ENCODE assay signal across 10 cellular contexts in genomic region chr5:54703091-54703490, GRCh38.
DNase-seq lines count a peak whose midpoint lies in the region; ATAC-seq and TF ChIP-seq lines count a peak whose summit lies in the region.
"Had no signal": no experiment of that assay in that cellular context is flagged by ENCODE, and none has a peak within 500 bp of the region (broad histone marks: within the 10 kb centered on the region; RNA-seq: fewer than 3 reads in every experiment).

No MANE protein-coding gene starts in this region.

- H3K4me1 ChIP-seq in GM23338 (ENCODE audit: insufficient read depth) (no peaks in the 10 kb centered on the region), body of pancreas (no peaks in the 10 kb centered on the region), skeletal muscle tissue (ENCODE audit: control insufficient read depth in 3 of 3, insufficient read depth in 3 of 3, low read length in 3 of 3) (peaks cover 17 to 23% (median 19%) of the 10 kb centered on the region in 3 donors)

- WGBS in body of pancreas, 2 donors, result 34 to 44% methylated on average over 2 of the region's 2 CpGs

- no peak overlapping the region for H3K27ac ChIP-seq in GM23338 (ENCODE audit: low read depth)
- no peak overlapping the region for H3K27ac ChIP-seq in body of pancreas
- H3K27ac ChIP-seq in skeletal muscle tissue (ENCODE audit: low read depth, low read length), result peak overlapping the region; percentile 11

- DNase-seq in GM23338 (ENCODE audit: low spot score) (no peak), body of pancreas (peak in 2 of 4 donors; percentile 25 to 29), left ventricle myocardium superior (peak; percentile 64), SW 1271 (lab: John Stamatoyannopoulos, UW) (no peak), SKM-1 treated with dmso at 0.1 percent for 144 hours (lab: John Stamatoyannopoulos, UW; ENCODE audit: unreplicated experiment) (no peak), NCI-H1092 (lab: John Stamatoyannopoulos, UW) (no peak)
- DNase-seq: activated naive CD4-positive, alpha-beta T cell treated with anti-CD3 and anti-CD28 coated beads for 36 hours; MV-4-11 had no signal

- intact Hi-C loops in body of pancreas (cut with DNase I) (no loop called here), left ventricle myocardium superior (cut with micrococcal nuclease) (no loop called here)

- peaks cover 11% of the 10 kb centered on the region for H3K4me1 Mint-ChIP-seq in GM23338

- no peak overlapping the region for H3K4me2 ChIP-seq in GM23338

- no peaks in the 10 kb centered on the region for H4K20me1 ChIP-seq in GM23338 (replicated peaks; ENCODE audit: insufficient read depth)

- H3K9ac ChIP-seq in skeletal muscle tissue (ENCODE audit: low read depth in 1 of 3, low read length in 3 of 3), result no peak overlapping the region

- TF ChIP-seq POLR2A in body of pancreas (IDR thresholded peaks at IDR 0.05), result no peak

- H3K9me3 ChIP-seq in body of pancreas (no peaks in the 10 kb centered on the region), skeletal muscle tissue (ENCODE audit: control insufficient read depth in 3 of 3, low read length in 3 of 3) (no peaks in the 10 kb centered on the region)

- TF ChIP-seq CTCF in GM23338 (conservative IDR thresholded peaks at IDR 0.05; ENCODE audit: low read depth in 2 of 2), result no peak
- TF ChIP-seq CTCF in body of pancreas (IDR thresholded peaks at IDR 0.05), result no peak

- H3K27ac Mint-ChIP-seq in GM23338, result no peak overlapping the region
- H3K27ac Mint-ChIP-seq: activated naive CD4-positive, alpha-beta T cell treated with anti-CD3 and anti-CD28 coated beads for 36 hours had no signal

- H3K9me3 Mint-ChIP-seq in GM23338, result no peaks in the 10 kb centered on the region
- H3K9me3 Mint-ChIP-seq: activated naive CD4-positive, alpha-beta T cell treated with anti-CD3 and anti-CD28 coated beads for 36 hours had no signal

- H3K36me3 ChIP-seq in GM23338 (ENCODE audit: insufficient read depth), result no peaks in the 10 kb centered on the region
- H3K36me3 ChIP-seq in body of pancreas (replicated peaks in 1 of 2; ENCODE audit: insufficient read depth in 1 of 2, low read depth in 2 of 2), result no peaks in the 10 kb centered on the region
- H3K36me3 ChIP-seq in skeletal muscle tissue (ENCODE audit: control insufficient read depth in 3 of 3, insufficient read depth in 3 of 3, low read length in 3 of 3), result no peaks in the 10 kb centered on the region

- H3K9me2 ChIP-seq in GM23338 (ENCODE audit: insufficient read depth), result peaks cover 11% of the 10 kb centered on the region; the same call in 1 of the 2 replicates

- H3K36me3 Mint-ChIP-seq in GM23338 (ENCODE audit: low read depth), result no peaks in the 10 kb centered on the region

- no peaks in the 10 kb centered on the region for H3K79me2 ChIP-seq in GM23338 (replicated peaks; ENCODE audit: insufficient read depth)

- no peaks in the 10 kb centered on the region for H3K27me3 ChIP-seq in GM23338 (ENCODE audit: insufficient read depth)
- H3K27me3 ChIP-seq in body of pancreas, result no peaks in the 10 kb centered on the region
- H3K27me3 ChIP-seq in skeletal muscle tissue (ENCODE audit: control insufficient read depth in 3 of 3, insufficient read depth in 3 of 3, low read length in 3 of 3), result no peaks in the 10 kb centered on the region

- H3K4me3 ChIP-seq in GM23338, result no peak overlapping the region
- H3K4me3 ChIP-seq in body of pancreas, result no peak overlapping the region
- no peak overlapping the region for H3K4me3 ChIP-seq in skeletal muscle tissue (ENCODE audit: low read length in 3 of 3)

- no peak overlapping the region for H3K4me3 Mint-ChIP-seq in GM23338
- H3K4me3 Mint-ChIP-seq: activated naive CD4-positive, alpha-beta T cell treated with anti-CD3 and anti-CD28 coated beads for 36 hours had no signal

- peak overlapping the region; percentile 68 for H2AFZ ChIP-seq in GM23338

- H3K27me3 Mint-ChIP-seq in GM23338 (ENCODE audit: insufficient read depth, low read depth, poor library complexity), result peaks cover 1% of the 10 kb centered on the region

- ATAC-seq in GM23338 (peak; percentile 22; the same call in 2 of the 3 replicates), body of pancreas (peak; percentile 40), left ventricle myocardium superior (peak; percentile 63), HG03354 (IDR thresholded peaks at IDR 0.05; ENCODE audit: poor library complexity, severe bottlenecking, unreplicated experiment) (no peak)

- H3F3A ChIP-seq in GM23338 (replicated peaks; ENCODE audit: low read depth), result no peaks in the 10 kb centered on the region

TF ChIP-seq in GM23338, 12 proteins besides CTCF, POLR2A, EP300 and RAD21:
- TF ChIP-seq JUNB (IDR thresholded peaks at IDR 0.05; ENCODE audit: unreplicated experiment) (no peak), NANOG (IDR thresholded peaks at IDR 0.05; ENCODE audit: borderline replicate concordance) (no peak), ZNF114 (CRISPR knock-in tag; IDR thresholded peaks at IDR 0.05) (no peak), ZNF462 (CRISPR knock-in tag; IDR thresholded peaks at IDR 0.05) (no peak), EZH2 (IDR thresholded peaks at IDR 0.05; ENCODE audit: low read depth, unreplicated experiment) (no peak), EZH2phosphoT487 (IDR thresholded peaks at IDR 0.05; ENCODE audit: unreplicated experiment) (no peak), STAT1 (IDR thresholded peaks at IDR 0.05; ENCODE audit: unreplicated experiment) (no peak), ETS1 (IDR thresholded peaks at IDR 0.05) (no peak), POLR2AphosphoS5 (IDR thresholded peaks at IDR 0.05; ENCODE audit: low read depth) (no peak)
